ENCODE assay signal across 8 cellular contexts in the genomic region with DNA sequence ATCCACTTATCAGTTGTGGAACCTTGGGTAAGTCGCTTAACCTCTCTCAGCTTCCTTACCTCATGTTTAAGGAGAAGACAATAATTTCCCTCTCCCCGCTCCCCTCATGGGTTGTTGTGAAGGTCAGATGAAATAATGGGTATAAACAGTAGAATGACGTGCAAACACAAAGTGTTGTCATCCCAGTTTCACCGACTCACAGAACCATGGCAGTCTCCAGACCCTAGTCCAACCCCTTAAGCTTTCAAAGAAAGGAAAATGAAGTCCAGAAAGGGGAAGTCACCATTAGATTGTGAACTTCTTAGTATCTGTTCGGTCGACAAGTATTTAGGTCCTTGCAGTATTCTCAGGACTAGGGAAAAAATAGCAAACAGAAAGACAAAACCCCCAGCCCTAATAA. TPM values are rescaled to one million over a fixed set of nuclear protein-coding genes. Genes with fewer than 3 reads are reported as not detected.
DNase-seq lines count a peak whose midpoint lies in the region; ATAC-seq and TF ChIP-seq lines count a peak whose summit lies in the region.

No MANE protein-coding gene starts in this region.

- H4K20me1 ChIP-seq in GM23248 (ENCODE audit: insufficient read depth), result no peaks in the 10 kb centered on the region

- H3K4me3 ChIP-seq in GM23248, result peak overlapping the region; percentile 86
- H3K4me3 ChIP-seq in epithelial cell of proximal tubule (ENCODE audit: low read depth, low read length), result peak overlapping the region; percentile 100
- peak overlapping the region; percentile 93 for H3K4me3 ChIP-seq in rectal smooth muscle tissue (ENCODE audit: low read length)

- H3K27me3 ChIP-seq in GM23248 (replicated peaks; ENCODE audit: insufficient read depth) (no peaks in the 10 kb centered on the region), rectal smooth muscle tissue (ENCODE audit: control insufficient read depth, insufficient read depth, low read length) (no peaks in the 10 kb centered on the region)

- peak overlapping the region; percentile 94; the same call in 1 of the 2 replicates for H2AFZ ChIP-seq in GM23248

- H3K4me2 ChIP-seq in GM23248 (ENCODE audit: unreplicated experiment), result peak overlapping the region; percentile 90

- H3K4me1 ChIP-seq in GM23248 (ENCODE audit: insufficient read depth), result peaks cover 8% of the 10 kb centered on the region
- H3K4me1 ChIP-seq in rectal smooth muscle tissue (ENCODE audit: control insufficient read depth, insufficient read depth, low read length), result peaks cover 2% of the 10 kb centered on the region

- ATAC-seq in HG03175 (IDR thresholded peaks at IDR 0.05; ENCODE audit: unreplicated experiment) (no peak), GM18907 (IDR thresholded peaks at IDR 0.05; ENCODE audit: unreplicated experiment) (no peak)

- peaks cover 4% of the 10 kb centered on the region; the same call in 1 of the 2 replicates for H3F3A ChIP-seq in GM23248 (ENCODE audit: insufficient read depth)

- TF ChIP-seq CTCF in epithelial cell of proximal tubule (conservative IDR thresholded peaks at IDR 0.05; ENCODE audit: low read depth, low read length), result no peak

- no peaks in the 10 kb centered on the region for H3K36me3 ChIP-seq in GM23248 (ENCODE audit: low read depth)
- H3K36me3 ChIP-seq in rectal smooth muscle tissue (ENCODE audit: control insufficient read depth, insufficient read depth, low read length), result no peaks in the 10 kb centered on the region

- 57 to 66% methylated on average over 6 of the region's 6 CpGs for WGBS in GM23248 (ENCODE audit: low coverage in 1 of 2, low lambda C conversion rate in 2 of 2, missing lambda C conversion rate in 2 of 2), 2 experiments

- H3K9ac ChIP-seq in GM23248 (peak overlapping the region; percentile 83), rectal smooth muscle tissue (ENCODE audit: low read length) (no peak overlapping the region)

- H3K79me2 ChIP-seq in GM23248 (ENCODE audit: insufficient read depth), result peaks cover 27% of the 10 kb centered on the region

- peak; percentile 54 for DNase-seq in GM23248
- peak; percentile 37 for DNase-seq in RKO (ENCODE audit: low spot score)
- DNase-seq in epithelial cell of proximal tubule (ENCODE audit: low read depth), result no peak
- no peak for DNase-seq in SW480 (ENCODE audit: low spot score)
- DNase-seq in NCI-H524 treated with DMSO at 0.1 percent for 48 hours (lab: John Stamatoyannopoulos, UW), result no peak

- no peaks in the 10 kb centered on the region for H3K9me2 ChIP-seq in GM23248 (ENCODE audit: insufficient read depth)

- in situ Hi-C loops in GM23248 (cut with MboI), result no loop called here

- H3K9me3 ChIP-seq in GM23248 (ENCODE audit: low read depth), result no peaks in the 10 kb centered on the region

- H3K27ac ChIP-seq in GM23248, result peak overlapping the region; percentile 42; the same call in 1 of the 2 replicates
- H3K27ac ChIP-seq in rectal smooth muscle tissue (ENCODE audit: low read depth, low read length), result no peak overlapping the region

RNA-seq across cellular contexts. Expression of gene LAMTOR2, which starts 1.1 kb away (rescaled TPM):
- 41.3 and 52.7 TPM in 2 replicates for total RNA-seq in GM23248 (2014; rRNA removed; shearing (Covaris generic))
- polyA plus RNA-seq in GM23248 (2016; fragmentation: Nextera tagmentation; extraction: Ambion mirVana), result 140 and 143 TPM in 2 replicates
- total RNA-seq in epithelial cell of proximal tubule, result 94.8 and 97.0 TPM in 2 replicates

RNA-seq across cellular contexts. Expression of gene UBQLN4, which starts 2.1 kb away (rescaled TPM):
- 18.4 and 19.0 TPM in 2 replicates for total RNA-seq in GM23248 (2014; rRNA removed; shearing (Covaris generic))
- polyA plus RNA-seq in GM23248 (2016; fragmentation: Nextera tagmentation; extraction: Ambion mirVana), result 9.9 and 10.6 TPM in 2 replicates
- 28.2 and 29.7 TPM in 2 replicates for total RNA-seq in epithelial cell of proximal tubule

RNA-seq across cellular contexts. Expression of gene RAB25, which starts 5.3 kb away (rescaled TPM):
- total RNA-seq in GM23248 (2014; rRNA removed; shearing (Covaris generic)), result not detected in 2 replicates
- polyA plus RNA-seq in GM23248 (2016; fragmentation: Nextera tagmentation; extraction: Ambion mirVana), result not detected in 2 replicates
- 17.8 and 47.5 TPM in 2 replicates for total RNA-seq in epithelial cell of proximal tubule

RNA-seq across cellular contexts. Expression of gene MEX3A, which starts 26.6 kb away (rescaled TPM):
- total RNA-seq in GM23248 (2014; rRNA removed; shearing (Covaris generic)), result 0.13 and 0.22 TPM in 2 replicates
- polyA plus RNA-seq in GM23248 (2016; fragmentation: Nextera tagmentation; extraction: Ambion mirVana), result 0.05 TPM in 2 replicates
- 14.8 and 19.0 TPM in 2 replicates for total RNA-seq in epithelial cell of proximal tubule

RNA-seq across cellular contexts. Expression of gene SSR2, which starts 34.9 kb away (rescaled TPM):
- total RNA-seq in GM23248 (2014; rRNA removed; shearing (Covaris generic)), result 433 and 695 TPM in 2 replicates
- polyA plus RNA-seq in GM23248 (2016; fragmentation: Nextera tagmentation; extraction: Ambion mirVana), result 318 and 327 TPM in 2 replicates
- total RNA-seq in epithelial cell of proximal tubule, result 450 and 635 TPM in 2 replicates

Comparison
In these comparisons a context has a peak if more than half of its experiments do, and no peak if none do; other contexts are left out.
1. DNase-seq: peak in GM23248 (single experiment) and RKO (single experiment); none in epithelial cell of proximal tubule (single experiment), SW480 (single experiment) and NCI-H524 treated with DMSO at 0.1 percent for 48 hours (single experiment).
2. RNA of gene RAB25, which starts 5.3 kb away (total RNA-seq): 17.8 to 47.5 TPM in epithelial cell of proximal tubule; not detected in GM23248; every median in the first group is over 10 times any median in the second.
3. Peak in every context shown above with its lines, with median percentiles within 50 percentile points of each other: H3K4me3 ChIP-seq.